In genomic region chr16:81817296-81817695, GRCh38 we compare ENCODE assay signal across 16 cellular contexts. TPM values are rescaled to one million over a fixed set of nuclear protein-coding genes. Genes with fewer than 3 reads are reported as not detected.
DNase-seq lines count a peak whose midpoint lies in the region; ATAC-seq and TF ChIP-seq lines count a peak whose summit lies in the region.
"Had no signal": no experiment of that assay in that cellular context is flagged by ENCODE, and none has a peak within 500 bp of the region (broad histone marks: within the 10 kb centered on the region; RNA-seq: fewer than 3 reads in every experiment).

No MANE protein-coding gene starts in this region.

- TF ChIP-seq CTCF in Peyer's patch (IDR thresholded peaks at IDR 0.05) (no peak), spleen (IDR thresholded peaks at IDR 0.05 in 8 of 11, conservative IDR thresholded peaks at IDR 0.05 in 3 of 11) (no peak), dorsolateral prefrontal cortex (IDR thresholded peaks at IDR 0.05 in 54 of 56, conservative IDR thresholded peaks at IDR 0.05 in 2 of 56; ENCODE audit: low read depth in 1 of 56, partially characterized antibody in 56 of 56) (no peak), GM10248 (IDR thresholded peaks at IDR 0.05; ENCODE audit: control extremely low read depth, extremely low read depth, low read depth, missing control alignments) (no peak)

- DNase-seq in DMS53 (lab: John Stamatoyannopoulos, UW) (peak; percentile 21), DMS53 treated with DMSO at 0.1 percent for 48 hours (lab: John Stamatoyannopoulos, UW; ENCODE audit: unreplicated experiment) (no peak), Peyer's patch (peak in 2 of 3 donors; percentile 48 to 59), spleen (no peak), dorsolateral prefrontal cortex (no peak), GM10248 (ENCODE audit: extremely low spot score) (no peak), 8988T (no peak)
- DNase-seq: CD4-positive, alpha-beta memory T cell; foreskin fibroblast; HCEC 1CT; right lobe of liver; stimulated activated CD4-positive, alpha-beta T cell treated with anti-CD3 and anti-CD28 coated beads, Interleukin-4, amount 100 ng/mL, for 24 hours had no signal

- ATAC-seq in HG02973 (IDR thresholded peaks at IDR 0.05; ENCODE audit: unreplicated experiment), result peak; percentile 42
- ATAC-seq: Panc1, WTC11 had no signal

- H3K9me3 ChIP-seq in Peyer's patch (no peaks in the 10 kb centered on the region), spleen (no peaks in the 10 kb centered on the region)
- H3K9me3 ChIP-seq: right lobe of liver had no signal

- H3K27me3 ChIP-seq in Peyer's patch (no peaks in the 10 kb centered on the region), spleen (replicated peaks in 1 of 7) (no peaks in the 10 kb centered on the region), dorsolateral prefrontal cortex (peaks cover 0 to 3% (median 0%) of the 10 kb centered on the region in 45 donors)
- H3K27me3 ChIP-seq: right lobe of liver had no signal

- no peak for TF ChIP-seq POLR2A in Peyer's patch (IDR thresholded peaks at IDR 0.05)
- TF ChIP-seq POLR2A in spleen (IDR thresholded peaks at IDR 0.05), result no peak

- POLR2A ChIA-PET in GM10248 (lab: Yijun Ruan, JAX), result interaction anchor here (1.2 to 4.8 kb wide), 6 partner anchors 10 to 77 kb away, joined by 3 to 45 read pairs (median 6); no protein-coding TSS in a partner anchor

- peak overlapping the region; percentile 41 to 83 (median 68) for H3K27ac ChIP-seq in Peyer's patch
- peak overlapping the region; percentile 60 to 95 (median 88) for H3K27ac ChIP-seq in spleen
- no peak overlapping the region for H3K27ac ChIP-seq in dorsolateral prefrontal cortex
- H3K27ac ChIP-seq: 22Rv1, right lobe of liver had no signal

- no peaks in the 10 kb centered on the region for H3K36me3 ChIP-seq in Peyer's patch
- no peaks in the 10 kb centered on the region for H3K36me3 ChIP-seq in spleen
- H3K36me3 ChIP-seq: right lobe of liver had no signal

- H3K4me1 ChIP-seq in Peyer's patch, result peaks cover 0 to 29% (median 6%) of the 10 kb centered on the region in 4 donors
- peaks cover 28 to 96% (median 89%) of the 10 kb centered on the region in 6 donors for H3K4me1 ChIP-seq in spleen
- H3K4me1 ChIP-seq: right lobe of liver had no signal

- WGBS in spleen, 5 donors, result 48 to 73% (median 68%) methylated on average over 8 of the region's 8 CpGs

- H3K4me3 ChIP-seq in Peyer's patch (no peak overlapping the region), spleen (peak overlapping the region in 1 of 8 donors; percentile 51), dorsolateral prefrontal cortex (no peak overlapping the region)
- H3K4me3 ChIP-seq: right lobe of liver had no signal

- intact Hi-C loops in spleen (cut with DNase I; ENCODE audit: low total_unique reads) (no loop called here), dorsolateral prefrontal cortex (cut with DNase I) (no loop called here)

- CTCF ChIA-PET in GM10248 (lab: Yijun Ruan, JAX), result interaction anchor here (0.8 to 4.7 kb wide), 14 partner anchors 9 to 68 kb away, joined by 3 to 25 read pairs (median 3); no protein-coding TSS in a partner anchor

RNA-seq across cellular contexts. Expression of gene PLCG2, which starts 38.2 kb away (rescaled TPM):
- total RNA-seq in Peyer's patch (100 to 1,000 TPM in 1 of 4 donors, 10 to 100 TPM in 3; 30.5 to 243 (median 56.2) TPM), spleen (100 to 1,000 TPM; 111 to 277 (median 161) TPM), dorsolateral prefrontal cortex (10 to 100 TPM in 65 of 120 experiments, 1 to 10 TPM in 55; 3.2 to 24.2 (median 10.4) TPM)
- polyA plus RNA-seq in spleen, result 10 to 100 TPM; 57.1 to 83.2 (median 61.9) TPM

Comparison
In these comparisons a context has a peak if more than half of its experiments do, and no peak if none do; other contexts are left out.
1. DNase-seq: peak in DMS53 (single experiment) and Peyer's patch (2 of 3); none in DMS53 treated with DMSO at 0.1 percent for 48 hours (single experiment), spleen (single experiment), dorsolateral prefrontal cortex (0 of 10), GM10248 (single experiment) and 8988T (single experiment).
2. H3K27ac ChIP-seq: peak in Peyer's patch (4 of 4) and spleen (8 of 8); none in dorsolateral prefrontal cortex (0 of 59).